In genomic region chr1:46708121-46708520, GRCh38 we compare ENCODE assay signal across 1 cellular context.
TF ChIP-seq lines count a peak whose summit lies in the region.

No MANE protein-coding gene starts in this region.

TF ChIP-seq in IMR-90, 13 proteins besides CTCF, POLR2A, EP300 and RAD21:
- TF ChIP-seq USF2 (IDR thresholded peaks at IDR 0.05; ENCODE audit: low read depth, low read length) (no peak), MXI1 (IDR thresholded peaks at IDR 0.05; ENCODE audit: borderline replicate concordance, low read depth, low read length) (no peak), RCOR1 (IDR thresholded peaks at IDR 0.05; ENCODE audit: insufficient replicate concordance, low read length) (no peak), MAFK (IDR thresholded peaks at IDR 0.05; ENCODE audit: low read depth, low read length) (no peak), MAZ (IDR thresholded peaks at IDR 0.05; ENCODE audit: borderline replicate concordance, low read depth, low read length) (no peak), CEBPB (IDR thresholded peaks at IDR 0.05; ENCODE audit: low read depth, low read length) (no peak), RFX5 (IDR thresholded peaks at IDR 0.05; ENCODE audit: low read depth, low read length) (no peak), BHLHE40 (IDR thresholded peaks at IDR 0.05; ENCODE audit: low read depth, low read length) (no peak), FOS (IDR thresholded peaks at IDR 0.05; ENCODE audit: low read depth, low read length) (no peak), NFE2L2 (IDR thresholded peaks at IDR 0.05; ENCODE audit: low read depth, low read length) (no peak), SMC3 (IDR thresholded peaks at IDR 0.05; ENCODE audit: low read depth, low read length) (no peak), ELK1 (IDR thresholded peaks at IDR 0.05; ENCODE audit: borderline replicate concordance, low read depth, low read length) (no peak), CHD1 (IDR thresholded peaks at IDR 0.05; ENCODE audit: low read depth, low read length) (no peak)
